Comparison of ENCODE assay signal across 23 cellular contexts in genomic region chr2:47405757-47406156, GRCh38. TPM values are rescaled to one million over a fixed set of nuclear protein-coding genes. Genes with fewer than 3 reads are reported as not detected.
DNase-seq lines count a peak whose midpoint lies in the region; ATAC-seq, FAIRE-seq and TF ChIP-seq lines count a peak whose summit lies in the region.
"Had no signal": no experiment of that assay in that cellular context is flagged by ENCODE, and none has a peak within 500 bp of the region (broad histone marks: within the 10 kb centered on the region; RNA-seq: fewer than 3 reads in every experiment).

No MANE protein-coding gene starts in this region.

- DNase-seq in MCF 10A (ENCODE audit: unreplicated experiment), result no peak
- no peak for DNase-seq in breast epithelium (ENCODE audit: low spot score in 2 of 2)
- no peak for DNase-seq in OCI-LY7 (ENCODE audit: low spot score)
- peak; percentile 31 for DNase-seq in dermis blood vessel endothelial cell
- no peak for DNase-seq in trophoblast cell
- no peak for DNase-seq in small intestine
- no peak for DNase-seq in HuH-7 (ENCODE audit: low spot score)
- DNase-seq: activated CD4-positive, alpha-beta memory T cell treated with anti-CD3 and anti-CD28 coated beads, Interleukin-2, amount 10 ng/mL, durations not matched to agents 7 days and 5 days; activated effector memory CD4-positive, alpha-beta T cell treated with anti-CD3 and anti-CD28 coated beads, Interleukin-2, amount 50 U/mL, for 16 hours; anterior cingulate cortex; cerebellar nuclear complex; effector memory CD8-positive, alpha-beta T cell; mucosa of descending colon; NCI-H187; NCI-H345; pancreas; T-helper 1 cell; tibial artery had no signal

- H3K9me2 ChIP-seq in OCI-LY7 (ENCODE audit: insufficient read depth, low read length), result no peaks in the 10 kb centered on the region

- no peak for TF ChIP-seq CTCF in MCF 10A (IDR thresholded peaks at IDR 0.05; ENCODE audit: unreplicated experiment)
- no peak for TF ChIP-seq CTCF in breast epithelium (IDR thresholded peaks at IDR 0.05)
- no peak for TF ChIP-seq CTCF in OCI-LY7 (conservative IDR thresholded peaks at IDR 0.05; ENCODE audit: low read length)

- H4K8ac ChIP-seq in trophoblast cell (ENCODE audit: low read depth, low read length), result no peak overlapping the region

- no peak overlapping the region for H2BK5ac ChIP-seq in trophoblast cell (ENCODE audit: low read depth, low read length, poor library complexity)

- H2AFZ ChIP-seq in OCI-LY7 (ENCODE audit: low read length) (no peak overlapping the region), trophoblast cell (ENCODE audit: insufficient read depth, low read length, poor library complexity) (no peak overlapping the region)

- H2BK120ac ChIP-seq in trophoblast cell (ENCODE audit: insufficient read depth, low read length, poor library complexity), result no peak overlapping the region

- H3K23ac ChIP-seq in trophoblast cell (ENCODE audit: low read length), result no peak overlapping the region

- no peak overlapping the region for H3K4me3 Mint-ChIP-seq in MCF 10A (ENCODE audit: unreplicated experiment)
- H3K4me3 Mint-ChIP-seq: activated CD4-positive, alpha-beta memory T cell treated with anti-CD3 and anti-CD28 coated beads, Interleukin-2, amount 10 ng/mL, durations not matched to agents 7 days and 5 days; effector memory CD8-positive, alpha-beta T cell; stimulated activated memory B cell treated with anti-CD40 and anti-IgM and Interleukin-4, amounts not matched to agents 10 μg/mL and 1 μg/mL and 100 μg/mL, for 72 hours had no signal

- H3K27me3 ChIP-seq in breast epithelium (no peaks in the 10 kb centered on the region), trophoblast cell (ENCODE audit: insufficient read depth, low read length) (no peaks in the 10 kb centered on the region), small intestine (ENCODE audit: control insufficient read depth in 2 of 2, insufficient read depth in 2 of 2, low read length in 2 of 2) (no peaks in the 10 kb centered on the region)
- H3K27me3 ChIP-seq: pancreas, tibial artery had no signal

- no peak overlapping the region for H2AK5ac ChIP-seq in trophoblast cell (ENCODE audit: low read length)

- no peak overlapping the region for H4K91ac ChIP-seq in trophoblast cell (ENCODE audit: low read depth, low read length)

- peaks cover 65% of the 10 kb centered on the region for H3K79me2 ChIP-seq in OCI-LY7 (ENCODE audit: insufficient read depth, low read depth, low read length)
- H3K79me2 ChIP-seq in trophoblast cell (ENCODE audit: control insufficient read depth, insufficient read depth, low read length, poor library complexity), result peaks cover 11% of the 10 kb centered on the region

- WGBS in trophoblast cell (ENCODE audit: extremely low coverage, insufficient coverage, insufficient read length), result no CpG with 5 or more reads among the region's 2 CpGs
- 97 to 100% (median 99%) methylated on average over 2 of the region's 2 CpGs for WGBS in small intestine, 3 donors

- H3K27ac Mint-ChIP-seq in MCF 10A (ENCODE audit: low read depth, unreplicated experiment), result peak overlapping the region; percentile 40
- H3K27ac Mint-ChIP-seq: activated CD4-positive, alpha-beta memory T cell treated with anti-CD3 and anti-CD28 coated beads, Interleukin-2, amount 10 ng/mL, durations not matched to agents 7 days and 5 days; stimulated activated memory B cell treated with anti-CD40 and anti-IgM and Interleukin-4, amounts not matched to agents 10 μg/mL and 1 μg/mL and 100 μg/mL, for 72 hours had no signal

- CTCF ChIA-PET in MCF 10A (lab: Yijun Ruan, JAX), result interaction anchor here (0.6 kb wide), 1 partner anchor 452 kb away, joined by 3 read pairs; no protein-coding TSS in a partner anchor
- CTCF ChIA-PET in OCI-LY7 (lab: Charles Lee; ENCODE audit: unreplicated experiment), result no interaction called here

- peak overlapping the region; percentile 78 for H3K4ac ChIP-seq in trophoblast cell (ENCODE audit: low read depth, low read length)

- H3K27me3 Mint-ChIP-seq in MCF 10A (ENCODE audit: insufficient read depth, unreplicated experiment), result no peaks in the 10 kb centered on the region
- H3K27me3 Mint-ChIP-seq: activated CD4-positive, alpha-beta memory T cell treated with anti-CD3 and anti-CD28 coated beads, Interleukin-2, amount 10 ng/mL, durations not matched to agents 7 days and 5 days; effector memory CD8-positive, alpha-beta T cell; stimulated activated memory B cell treated with anti-CD40 and anti-IgM and Interleukin-4, amounts not matched to agents 10 μg/mL and 1 μg/mL and 100 μg/mL, for 72 hours had no signal

- no peaks in the 10 kb centered on the region for H3K9me3 Mint-ChIP-seq in MCF 10A (ENCODE audit: unreplicated experiment)
- H3K9me3 Mint-ChIP-seq: stimulated activated memory B cell treated with anti-CD40 and anti-IgM and Interleukin-4, amounts not matched to agents 10 μg/mL and 1 μg/mL and 100 μg/mL, for 72 hours had no signal

- no peak overlapping the region for H2BK12ac ChIP-seq in trophoblast cell (ENCODE audit: low read length)

- H3K27ac ChIP-seq in breast epithelium (no peak overlapping the region), OCI-LY7 (ENCODE audit: low read depth, low read length, poor library complexity, severe bottlenecking) (no peak overlapping the region), trophoblast cell (ENCODE audit: low read depth, low read length) (no peak overlapping the region), small intestine (ENCODE audit: low read depth in 1 of 2, low read length in 1 of 2) (no peak overlapping the region)
- H3K27ac ChIP-seq: pancreas, tibial artery had no signal

- no peak overlapping the region for H3K14ac ChIP-seq in trophoblast cell (ENCODE audit: low read length)

- H3K36me3 ChIP-seq in breast epithelium (no peaks in the 10 kb centered on the region), OCI-LY7 (ENCODE audit: insufficient read depth, low read length) (peaks cover 54% of the 10 kb centered on the region), trophoblast cell (ENCODE audit: control insufficient read depth in 1 of 2, insufficient read depth in 2 of 2, low read length in 2 of 2) (peaks cover 5 to 7% of the 10 kb centered on the region in 2 experiments), small intestine (ENCODE audit: control insufficient read depth in 2 of 2, insufficient read depth in 2 of 2, low read length in 2 of 2) (no peaks in the 10 kb centered on the region)
- H3K36me3 ChIP-seq: pancreas had no signal

- H3K9ac ChIP-seq in trophoblast cell (ENCODE audit: low read length), result no peak overlapping the region

- POLR2A ChIA-PET in MCF 10A (lab: Yijun Ruan, JAX) (interaction anchor here (1.7 kb wide), 1 partner anchor 71 kb away, joined by 3 read pairs; no protein-coding TSS in a partner anchor), OCI-LY7 (lab: Charles Lee) (interaction anchor here (0.6 kb wide), 1 partner anchor 9 kb away, joined by 5 read pairs; no protein-coding TSS in a partner anchor)

- H3K4me1 ChIP-seq in breast epithelium (peaks cover 0 to 7% of the 10 kb centered on the region in 2 donors), OCI-LY7 (ENCODE audit: insufficient read depth, low read length, poor library complexity, severe bottlenecking) (peaks cover 20% of the 10 kb centered on the region), trophoblast cell (ENCODE audit: control insufficient read depth in 1 of 2, insufficient read depth in 2 of 2, low read length in 2 of 2) (peaks cover 3 to 7% of the 10 kb centered on the region in 2 experiments), small intestine (ENCODE audit: control insufficient read depth in 2 of 2, insufficient read depth in 1 of 2, low read depth in 1 of 2, low read length in 1 of 2) (peaks cover 0 to 7% of the 10 kb centered on the region in 2 donors)

- H4K12ac ChIP-seq in trophoblast cell (ENCODE audit: low read depth, low read length), result no peak overlapping the region

- H3K4me1 Mint-ChIP-seq in MCF 10A (ENCODE audit: insufficient read depth, unreplicated experiment), result peaks cover 13% of the 10 kb centered on the region

- H3K79me1 ChIP-seq in trophoblast cell (ENCODE audit: low read length), result peaks cover 6% of the 10 kb centered on the region

- no peak for TF ChIP-seq POLR2A in breast epithelium (IDR thresholded peaks at IDR 0.05)

- no TSS peak for BruUV-seq in MCF 10A (replicated peaks; lab: Mats Ljungman, UMichigan)
- no TSS peak for BruUV-seq in OCI-LY7 (replicated peaks; lab: Mats Ljungman, UMichigan)

- H4K20me1 ChIP-seq in OCI-LY7 (ENCODE audit: insufficient read depth, low read length), result peaks cover 8% of the 10 kb centered on the region; the same call in 1 of the 2 replicates

- H3K9me3 ChIP-seq in breast epithelium (no peaks in the 10 kb centered on the region), OCI-LY7 (ENCODE audit: low read length) (peaks cover 16% of the 10 kb centered on the region; the same call in 1 of the 2 replicates), trophoblast cell (ENCODE audit: insufficient read depth, low read depth, low read length) (no peaks in the 10 kb centered on the region), small intestine (ENCODE audit: control insufficient read depth, low read depth) (no peaks in the 10 kb centered on the region)
- H3K9me3 ChIP-seq: HAP-1, mucosa of descending colon, pancreas, tibial artery had no signal

- no peak overlapping the region for H3K18ac ChIP-seq in trophoblast cell (ENCODE audit: low read length)

- no peak for ATAC-seq in HG03135 (IDR thresholded peaks at IDR 0.05; ENCODE audit: unreplicated experiment)
- ATAC-seq: effector memory CD8-positive, alpha-beta T cell; GM12878; mucosa of descending colon; pancreas; sciatic nerve; stimulated activated memory B cell treated with anti-CD40 and anti-IgM and Interleukin-4, amounts not matched to agents 10 μg/mL and 1 μg/mL and 100 μg/mL, for 72 hours had no signal

- intact Hi-C loops in MCF 10A (cut with micrococcal nuclease) (no loop called here), breast epithelium (cut with DNase I; ENCODE audit: low total_unique reads) (no loop called here), OCI-LY7 (cut with micrococcal nuclease; ENCODE audit: unreplicated experiment) (no loop called here)

- FAIRE-seq in small intestine (lab: Jason Lieb, UNC), result no peak
- FAIRE-seq: GM12878, pancreas had no signal

- H3K4me3 ChIP-seq in breast epithelium, result no peak overlapping the region
- H3K4me3 ChIP-seq in OCI-LY7 (ENCODE audit: low read depth, low read length, poor library complexity, severe bottlenecking), result peak overlapping the region; percentile 31
- H3K4me3 ChIP-seq in trophoblast cell (ENCODE audit: low read depth, low read length), result no peak overlapping the region
- no peak overlapping the region for H3K4me3 ChIP-seq in small intestine (ENCODE audit: low read depth in 1 of 2, low read length in 2 of 2)
- H3K4me3 ChIP-seq: GM12878, HAP-1, mucosa of descending colon, pancreas, tibial artery had no signal

- H3K36me3 Mint-ChIP-seq in MCF 10A (ENCODE audit: insufficient read depth, unreplicated experiment), result peaks cover 6% of the 10 kb centered on the region

- peak overlapping the region; percentile 49 for H3K4me2 ChIP-seq in OCI-LY7 (ENCODE audit: low read length)
- H3K4me2 ChIP-seq in trophoblast cell (ENCODE audit: low read length), result no peak overlapping the region

RNA-seq across cellular contexts. Expression of gene MSH2, which starts 2.8 kb away (rescaled TPM):
- total RNA-seq in MCF 10A (2022), result 7.6 and 8.7 TPM in 2 replicates
- total RNA-seq in breast epithelium, result 10 to 100 TPM in 2 of 3 donors, 1 to 10 TPM in 1; 9.4 to 22.5 (median 16.4) TPM
- total RNA-seq in OCI-LY7 (2014; rRNA removed; shearing (Covaris generic)), result 96.8 and 107 TPM in 2 replicates
- 94.8 and 97.8 TPM in 2 replicates for total RNA-seq in OCI-LY7 (2022)
- total RNA-seq in dermis blood vessel endothelial cell, result 37.3 and 50.6 TPM in 2 replicates
- polyA plus RNA-seq in trophoblast cell (2013), result 21.9 and 23.8 TPM in 2 replicates
- polyA plus RNA-seq in small intestine, result 10 to 100 TPM in 1 of 3 donors, 1 to 10 TPM in 2; 4.0 to 15.7 (median 4.9) TPM

RNA-seq across cellular contexts. Expression of gene EPCAM, which starts 36.6 kb away (rescaled TPM):
- total RNA-seq in MCF 10A (2022), result 4.3 and 8.0 TPM in 2 replicates
- 10 to 100 TPM in 2 of 3 donors, under 1 TPM in 1; 0.48 to 50.3 (median 39.3) TPM for total RNA-seq in breast epithelium
- total RNA-seq in OCI-LY7 (2014; rRNA removed; shearing (Covaris generic)), result not detected in 2 replicates
- not detected in 2 replicates for total RNA-seq in OCI-LY7 (2022)
- 0.23 and 0.51 TPM in 2 replicates for total RNA-seq in dermis blood vessel endothelial cell
- polyA plus RNA-seq in trophoblast cell (2013), result 144 and 148 TPM in 2 replicates
- polyA plus RNA-seq in small intestine, result 100 to 1,000 TPM; 580 to 727 (median 671) TPM
- total RNA-seq: activated CD4-positive, alpha-beta memory T cell treated with anti-CD3 and anti-CD28 coated beads, Interleukin-2, amount 10 ng/mL, durations not matched to agents 7 days and 5 days had no signal
